In genomic region chr15:81292516-81293001, GRCh38 we compare ENCODE assay signal across 9 cellular contexts. TPM values are rescaled to one million over a fixed set of nuclear protein-coding genes. Genes with fewer than 3 reads are reported as not detected.
DNase-seq lines count a peak whose midpoint lies in the region; ATAC-seq and TF ChIP-seq lines count a peak whose summit lies in the region.
"Had no signal": no experiment of that assay in that cellular context is flagged by ENCODE, and none has a peak within 500 bp of the region (broad histone marks: within the 10 kb centered on the region; RNA-seq: fewer than 3 reads in every experiment).

No MANE protein-coding gene starts in this region.

- WGBS in esophagus squamous epithelium, 2 donors, result 76 to 100% methylated on average over 1 to 8 of the region's 12 CpGs

- H3K4me1 ChIP-seq in OCI-LY1 (ENCODE audit: insufficient read depth, low read length, severe bottlenecking), result peaks cover 65% of the 10 kb centered on the region
- H3K4me1 ChIP-seq in esophagus squamous epithelium, result peaks cover 0 to 42% (median 20%) of the 10 kb centered on the region in 3 donors
- H3K4me1 ChIP-seq in breast epithelium, result no peaks in the 10 kb centered on the region

- peak; percentile 48 for TF ChIP-seq POLR2A in GM10847 (IDR thresholded peaks at IDR 0.05; ENCODE audit: extremely low read depth, insufficient read length)
- peak in 1 of 4 donors; percentile 55 for TF ChIP-seq POLR2A in esophagus squamous epithelium (IDR thresholded peaks at IDR 0.05)
- TF ChIP-seq POLR2A in breast epithelium (IDR thresholded peaks at IDR 0.05), result no peak

- H3K27ac ChIP-seq in OCI-LY1 (ENCODE audit: low read depth, low read length, poor library complexity, severe bottlenecking) (peak overlapping the region; percentile 96), esophagus squamous epithelium (peak overlapping the region in 3 of 4 donors; percentile 41 to 81 (median 80)), breast epithelium (peak overlapping the region in 1 of 2 donors; percentile 12)

- H3K4me2 ChIP-seq in OCI-LY1 (ENCODE audit: low read length), result peak overlapping the region; percentile 89

- no peaks in the 10 kb centered on the region for H3F3A ChIP-seq in OCI-LY1 (ENCODE audit: insufficient read depth, low read length)

- H3K36me3 ChIP-seq in OCI-LY1 (ENCODE audit: insufficient read depth, low read length) (no peaks in the 10 kb centered on the region), esophagus squamous epithelium (peaks cover 0 to 11% (median 0%) of the 10 kb centered on the region in 3 donors), breast epithelium (no peaks in the 10 kb centered on the region)

- H3K9me2 ChIP-seq in OCI-LY1 (ENCODE audit: low read depth, low read length), result no peaks in the 10 kb centered on the region

- H3K79me2 ChIP-seq in OCI-LY1 (ENCODE audit: insufficient read depth, low read length), result peaks cover 7% of the 10 kb centered on the region

- H3K4me3 ChIP-seq in OCI-LY1 (ENCODE audit: low read depth, low read length, poor library complexity, severe bottlenecking) (peak overlapping the region; percentile 39), esophagus squamous epithelium (peak overlapping the region in 1 of 4 donors; percentile 32), breast epithelium (no peak overlapping the region)

- H3K27me3 ChIP-seq in OCI-LY1 (ENCODE audit: insufficient read depth, low read length) (no peaks in the 10 kb centered on the region), esophagus squamous epithelium (no peaks in the 10 kb centered on the region), breast epithelium (no peaks in the 10 kb centered on the region)
- H3K27me3 ChIP-seq: heart left ventricle had no signal

- H3K9me3 ChIP-seq in OCI-LY1 (ENCODE audit: low read length), result no peaks in the 10 kb centered on the region
- H3K9me3 ChIP-seq in esophagus squamous epithelium, result no peaks in the 10 kb centered on the region
- H3K9me3 ChIP-seq in breast epithelium, result no peaks in the 10 kb centered on the region
- H3K9me3 ChIP-seq: heart left ventricle had no signal

- no peak for TF ChIP-seq CTCF in OCI-LY1 (IDR thresholded peaks at IDR 0.05; ENCODE audit: low read length)
- TF ChIP-seq CTCF in esophagus squamous epithelium (IDR thresholded peaks at IDR 0.05), result no peak
- TF ChIP-seq CTCF in breast epithelium (IDR thresholded peaks at IDR 0.05), result no peak

- H2AFZ ChIP-seq in OCI-LY1 (ENCODE audit: low read length), result no peak overlapping the region

- DNase-seq in esophagus squamous epithelium (lab: John Stamatoyannopoulos, UW) (no peak), DMS79 treated with DMSO at 0.1 percent for 48 hours (lab: John Stamatoyannopoulos, UW) (no peak), NCI-H526 treated with DMSO at 0.1 percent for 48 hours (lab: John Stamatoyannopoulos, UW) (no peak), breast epithelium (ENCODE audit: low spot score in 2 of 2) (no peak), epidermal melanocyte (ENCODE audit: insufficient read length, low spot score) (no peak)

- H3K9ac ChIP-seq in OCI-LY1 (ENCODE audit: low read length), result peak overlapping the region; percentile 63

- intact Hi-C loops in esophagus squamous epithelium (cut with DNase I), result no loop called here
- intact Hi-C loops in breast epithelium (cut with DNase I; ENCODE audit: low total_unique reads), result no loop called here

- peak; percentile 26 for ATAC-seq in GM21515 (IDR thresholded peaks at IDR 0.05; ENCODE audit: unreplicated experiment)

- H4K20me1 ChIP-seq in OCI-LY1 (ENCODE audit: insufficient read depth, low read length), result no peaks in the 10 kb centered on the region

RNA-seq across cellular contexts. Expression of gene STARD5, which starts 31.4 kb away (rescaled TPM):
- total RNA-seq in esophagus squamous epithelium (10 to 100 TPM; 14.9 to 21.2 (median 17.5) TPM), breast epithelium (1 to 10 TPM; 3.2 to 9.5 (median 6.7) TPM)
